In the genomic region with DNA sequence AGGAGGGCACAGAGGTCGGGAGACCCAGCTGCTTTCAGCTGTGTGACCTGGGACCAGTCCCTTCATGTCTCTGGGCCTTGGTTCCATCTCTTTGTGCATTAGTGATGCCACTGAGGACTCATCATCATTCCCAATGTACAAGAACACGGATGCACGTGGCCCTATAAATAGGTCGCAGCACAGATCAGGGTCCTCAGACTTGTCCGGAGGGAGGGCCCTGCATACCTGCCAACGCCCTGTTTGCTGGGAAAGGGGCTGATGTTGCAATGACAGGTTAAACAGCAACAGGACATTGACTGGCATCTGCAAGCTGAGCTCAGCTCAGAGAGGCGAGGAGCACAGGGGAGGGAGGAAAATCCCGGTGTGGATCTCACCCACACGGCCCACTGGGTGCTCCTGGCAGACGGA, we compare ENCODE assay signal across 1 cellular context.
TF ChIP-seq lines count a peak whose summit lies in the region.

No MANE protein-coding gene starts in this region.

TF ChIP-seq in HepG2, 621 proteins besides CTCF, POLR2A, EP300 and RAD21 (continued from another document and continues in another):
- TF ChIP-seq, protein P1, sequence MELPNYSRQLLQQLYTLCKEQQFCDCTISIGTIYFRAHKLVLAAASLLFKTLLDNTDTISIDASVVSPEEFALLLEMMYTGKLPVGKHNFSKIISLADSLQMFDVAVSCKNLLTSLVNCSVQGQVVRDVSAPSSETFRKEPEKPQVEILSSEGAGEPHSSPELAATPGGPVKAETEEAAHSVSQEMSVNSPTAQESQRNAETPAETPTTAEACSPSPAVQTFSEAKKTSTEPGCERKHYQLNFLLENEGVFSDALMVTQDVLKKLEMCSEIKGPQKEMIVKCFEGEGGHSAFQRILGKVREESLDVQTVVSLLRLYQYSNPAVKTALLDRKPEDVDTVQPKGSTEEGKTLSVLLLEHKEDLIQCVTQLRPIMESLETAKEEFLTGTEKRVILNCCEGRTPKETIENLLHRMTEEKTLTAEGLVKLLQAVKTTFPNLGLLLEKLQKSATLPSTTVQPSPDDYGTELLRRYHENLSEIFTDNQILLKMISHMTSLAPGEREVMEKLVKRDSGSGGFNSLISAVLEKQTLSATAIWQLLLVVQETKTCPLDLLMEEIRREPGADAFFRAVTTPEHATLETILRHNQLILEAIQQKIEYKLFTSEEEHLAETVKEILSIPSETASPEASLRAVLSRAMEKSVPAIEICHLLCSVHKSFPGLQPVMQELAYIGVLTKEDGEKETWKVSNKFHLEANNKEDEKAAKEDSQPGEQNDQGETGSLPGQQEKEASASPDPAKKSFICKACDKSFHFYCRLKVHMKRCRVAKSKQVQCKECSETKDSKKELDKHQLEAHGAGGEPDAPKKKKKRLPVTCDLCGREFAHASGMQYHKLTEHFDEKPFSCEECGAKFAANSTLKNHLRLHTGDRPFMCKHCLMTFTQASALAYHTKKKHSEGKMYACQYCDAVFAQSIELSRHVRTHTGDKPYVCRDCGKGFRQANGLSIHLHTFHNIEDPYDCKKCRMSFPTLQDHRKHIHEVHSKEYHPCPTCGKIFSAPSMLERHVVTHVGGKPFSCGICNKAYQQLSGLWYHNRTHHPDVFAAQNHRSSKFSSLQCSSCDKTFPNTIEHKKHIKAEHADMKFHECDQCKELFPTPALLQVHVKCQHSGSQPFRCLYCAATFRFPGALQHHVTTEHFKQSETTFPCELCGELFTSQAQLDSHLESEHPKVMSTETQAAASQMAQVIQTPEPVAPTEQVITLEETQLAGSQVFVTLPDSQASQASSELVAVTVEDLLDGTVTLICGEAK (IDR thresholded peaks at IDR 0.05), result no peak
- TF ChIP-seq, protein P1 (CRISPR knock-in tag; IDR thresholded peaks at IDR 0.05), result peak; percentile 62
- no peak for TF ChIP-seq ZNF562 (CRISPR knock-in tag; IDR thresholded peaks at IDR 0.05; ENCODE audit: borderline replicate concordance)
- TF ChIP-seq SATB2 (CRISPR knock-in tag; IDR thresholded peaks at IDR 0.05), result no peak
- TF ChIP-seq ZNF24 (IDR thresholded peaks at IDR 0.05), result peak; percentile 77; the same call in 1 of the 2 replicates
- TF ChIP-seq, protein P2, sequence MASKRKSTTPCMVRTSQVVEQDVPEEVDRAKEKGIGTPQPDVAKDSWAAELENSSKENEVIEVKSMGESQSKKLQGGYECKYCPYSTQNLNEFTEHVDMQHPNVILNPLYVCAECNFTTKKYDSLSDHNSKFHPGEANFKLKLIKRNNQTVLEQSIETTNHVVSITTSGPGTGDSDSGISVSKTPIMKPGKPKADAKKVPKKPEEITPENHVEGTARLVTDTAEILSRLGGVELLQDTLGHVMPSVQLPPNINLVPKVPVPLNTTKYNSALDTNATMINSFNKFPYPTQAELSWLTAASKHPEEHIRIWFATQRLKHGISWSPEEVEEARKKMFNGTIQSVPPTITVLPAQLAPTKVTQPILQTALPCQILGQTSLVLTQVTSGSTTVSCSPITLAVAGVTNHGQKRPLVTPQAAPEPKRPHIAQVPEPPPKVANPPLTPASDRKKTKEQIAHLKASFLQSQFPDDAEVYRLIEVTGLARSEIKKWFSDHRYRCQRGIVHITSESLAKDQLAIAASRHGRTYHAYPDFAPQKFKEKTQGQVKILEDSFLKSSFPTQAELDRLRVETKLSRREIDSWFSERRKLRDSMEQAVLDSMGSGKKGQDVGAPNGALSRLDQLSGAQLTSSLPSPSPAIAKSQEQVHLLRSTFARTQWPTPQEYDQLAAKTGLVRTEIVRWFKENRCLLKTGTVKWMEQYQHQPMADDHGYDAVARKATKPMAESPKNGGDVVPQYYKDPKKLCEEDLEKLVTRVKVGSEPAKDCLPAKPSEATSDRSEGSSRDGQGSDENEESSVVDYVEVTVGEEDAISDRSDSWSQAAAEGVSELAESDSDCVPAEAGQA (IDR thresholded peaks at IDR 0.05; ENCODE audit: low read depth), result no peak; the same call in 1 of the 2 replicates
- TF ChIP-seq, protein P2 (CRISPR knock-in tag; IDR thresholded peaks at IDR 0.05; ENCODE audit: borderline replicate concordance), result no peak
- TF ChIP-seq, protein P3, sequence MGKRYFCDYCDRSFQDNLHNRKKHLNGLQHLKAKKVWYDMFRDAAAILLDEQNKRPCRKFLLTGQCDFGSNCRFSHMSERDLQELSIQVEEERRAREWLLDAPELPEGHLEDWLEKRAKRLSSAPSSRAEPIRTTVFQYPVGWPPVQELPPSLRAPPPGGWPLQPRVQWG (CRISPR knock-in tag; IDR thresholded peaks at IDR 0.05; ENCODE audit: borderline replicate concordance, low read depth), result no peak
- TF ChIP-seq, protein P4, sequence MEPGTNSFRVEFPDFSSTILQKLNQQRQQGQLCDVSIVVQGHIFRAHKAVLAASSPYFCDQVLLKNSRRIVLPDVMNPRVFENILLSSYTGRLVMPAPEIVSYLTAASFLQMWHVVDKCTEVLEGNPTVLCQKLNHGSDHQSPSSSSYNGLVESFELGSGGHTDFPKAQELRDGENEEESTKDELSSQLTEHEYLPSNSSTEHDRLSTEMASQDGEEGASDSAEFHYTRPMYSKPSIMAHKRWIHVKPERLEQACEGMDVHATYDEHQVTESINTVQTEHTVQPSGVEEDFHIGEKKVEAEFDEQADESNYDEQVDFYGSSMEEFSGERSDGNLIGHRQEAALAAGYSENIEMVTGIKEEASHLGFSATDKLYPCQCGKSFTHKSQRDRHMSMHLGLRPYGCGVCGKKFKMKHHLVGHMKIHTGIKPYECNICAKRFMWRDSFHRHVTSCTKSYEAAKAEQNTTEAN (CRISPR knock-in tag; conservative IDR thresholded peaks at IDR 0.05), result peak; percentile 90
- TF ChIP-seq ZKSCAN5 (CRISPR knock-in tag; IDR thresholded peaks at IDR 0.05), result no peak
- TF ChIP-seq ZNF382 (CRISPR knock-in tag; IDR thresholded peaks at IDR 0.05; ENCODE audit: borderline replicate concordance), result no peak
- TF ChIP-seq, protein P5, sequence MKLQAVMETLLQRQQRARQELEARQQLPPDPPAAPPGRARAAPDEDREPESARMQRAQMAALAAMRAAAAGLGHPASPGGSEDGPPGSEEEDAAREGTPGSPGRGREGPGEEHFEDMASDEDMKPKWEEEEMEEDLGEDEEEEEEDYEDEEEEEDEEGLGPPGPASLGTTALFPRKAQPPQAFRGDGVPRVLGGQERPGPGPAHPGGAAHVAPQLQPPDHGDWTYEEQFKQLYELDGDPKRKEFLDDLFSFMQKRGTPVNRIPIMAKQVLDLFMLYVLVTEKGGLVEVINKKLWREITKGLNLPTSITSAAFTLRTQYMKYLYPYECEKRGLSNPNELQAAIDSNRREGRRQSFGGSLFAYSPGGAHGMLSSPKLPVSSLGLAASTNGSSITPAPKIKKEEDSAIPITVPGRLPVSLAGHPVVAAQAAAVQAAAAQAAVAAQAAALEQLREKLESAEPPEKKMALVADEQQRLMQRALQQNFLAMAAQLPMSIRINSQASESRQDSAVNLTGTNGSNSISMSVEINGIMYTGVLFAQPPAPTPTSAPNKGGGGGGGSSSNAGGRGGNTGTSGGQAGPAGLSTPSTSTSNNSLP (IDR thresholded peaks at IDR 0.05; ENCODE audit: low read depth, low read length), result peak; percentile 86
- peak; percentile 75; the same call in 1 of the 2 replicates for TF ChIP-seq WIZ (CRISPR knock-in tag; IDR thresholded peaks at IDR 0.05)
- TF ChIP-seq, protein P6, sequence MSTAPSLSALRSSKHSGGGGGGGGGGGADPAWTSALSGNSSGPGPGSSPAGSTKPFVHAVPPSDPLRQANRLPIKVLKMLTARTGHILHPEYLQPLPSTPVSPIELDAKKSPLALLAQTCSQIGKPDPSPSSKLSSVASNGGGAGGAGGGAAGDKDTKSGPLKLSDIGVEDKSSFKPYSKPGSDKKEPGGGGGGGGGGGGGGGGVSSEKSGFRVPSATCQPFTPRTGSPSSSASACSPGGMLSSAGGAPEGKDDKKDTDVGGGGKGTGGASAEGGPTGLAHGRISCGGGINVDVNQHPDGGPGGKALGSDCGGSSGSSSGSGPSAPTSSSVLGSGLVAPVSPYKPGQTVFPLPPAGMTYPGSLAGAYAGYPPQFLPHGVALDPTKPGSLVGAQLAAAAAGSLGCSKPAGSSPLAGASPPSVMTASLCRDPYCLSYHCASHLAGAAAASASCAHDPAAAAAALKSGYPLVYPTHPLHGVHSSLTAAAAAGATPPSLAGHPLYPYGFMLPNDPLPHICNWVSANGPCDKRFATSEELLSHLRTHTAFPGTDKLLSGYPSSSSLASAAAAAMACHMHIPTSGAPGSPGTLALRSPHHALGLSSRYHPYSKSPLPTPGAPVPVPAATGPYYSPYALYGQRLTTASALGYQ (CRISPR knock-in tag; IDR thresholded peaks at IDR 0.05), result peak; percentile 79; the same call in 1 of the 2 replicates
- 0 out of 2 replicates have a peak, but pooled peaks have one; percentile 51 for TF ChIP-seq LCORL (IDR thresholded peaks at IDR 0.05)
- peak; percentile 99 for TF ChIP-seq LCORL (CRISPR knock-in tag; IDR thresholded peaks at IDR 0.05)
- TF ChIP-seq, protein P7, sequence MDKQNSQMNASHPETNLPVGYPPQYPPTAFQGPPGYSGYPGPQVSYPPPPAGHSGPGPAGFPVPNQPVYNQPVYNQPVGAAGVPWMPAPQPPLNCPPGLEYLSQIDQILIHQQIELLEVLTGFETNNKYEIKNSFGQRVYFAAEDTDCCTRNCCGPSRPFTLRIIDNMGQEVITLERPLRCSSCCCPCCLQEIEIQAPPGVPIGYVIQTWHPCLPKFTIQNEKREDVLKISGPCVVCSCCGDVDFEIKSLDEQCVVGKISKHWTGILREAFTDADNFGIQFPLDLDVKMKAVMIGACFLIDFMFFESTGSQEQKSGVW (CRISPR knock-in tag; IDR thresholded peaks at IDR 0.05; ENCODE audit: borderline replicate concordance), result no peak
- TF ChIP-seq RXRA (CRISPR knock-in tag; IDR thresholded peaks at IDR 0.05), result peak; percentile 90; the same call in 1 of the 2 replicates
- TF ChIP-seq ZNF761 (CRISPR knock-in tag; conservative IDR thresholded peaks at IDR 0.05), result peak; percentile 65; the same call in 1 of the 2 replicates
- TF ChIP-seq, protein P8, sequence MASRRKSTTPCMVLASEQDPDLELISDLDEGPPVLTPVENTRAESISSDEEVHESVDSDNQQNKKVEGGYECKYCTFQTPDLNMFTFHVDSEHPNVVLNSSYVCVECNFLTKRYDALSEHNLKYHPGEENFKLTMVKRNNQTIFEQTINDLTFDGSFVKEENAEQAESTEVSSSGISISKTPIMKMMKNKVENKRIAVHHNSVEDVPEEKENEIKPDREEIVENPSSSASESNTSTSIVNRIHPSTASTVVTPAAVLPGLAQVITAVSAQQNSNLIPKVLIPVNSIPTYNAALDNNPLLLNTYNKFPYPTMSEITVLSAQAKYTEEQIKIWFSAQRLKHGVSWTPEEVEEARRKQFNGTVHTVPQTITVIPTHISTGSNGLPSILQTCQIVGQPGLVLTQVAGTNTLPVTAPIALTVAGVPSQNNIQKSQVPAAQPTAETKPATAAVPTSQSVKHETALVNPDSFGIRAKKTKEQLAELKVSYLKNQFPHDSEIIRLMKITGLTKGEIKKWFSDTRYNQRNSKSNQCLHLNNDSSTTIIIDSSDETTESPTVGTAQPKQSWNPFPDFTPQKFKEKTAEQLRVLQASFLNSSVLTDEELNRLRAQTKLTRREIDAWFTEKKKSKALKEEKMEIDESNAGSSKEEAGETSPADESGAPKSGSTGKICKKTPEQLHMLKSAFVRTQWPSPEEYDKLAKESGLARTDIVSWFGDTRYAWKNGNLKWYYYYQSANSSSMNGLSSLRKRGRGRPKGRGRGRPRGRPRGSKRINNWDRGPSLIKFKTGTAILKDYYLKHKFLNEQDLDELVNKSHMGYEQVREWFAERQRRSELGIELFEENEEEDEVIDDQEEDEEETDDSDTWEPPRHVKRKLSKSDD (CRISPR knock-in tag; IDR thresholded peaks at IDR 0.05; ENCODE audit: low read depth), result peak; percentile 77; the same call in 1 of the 2 replicates
- peak; percentile 88; the same call in 1 of the 2 replicates for TF ChIP-seq ZNF510 (CRISPR knock-in tag; IDR thresholded peaks at IDR 0.05; ENCODE audit: low read depth)
- TF ChIP-seq SRSF9 (IDR thresholded peaks at IDR 0.05; ENCODE audit: borderline replicate concordance, insufficient read depth, low read depth, low read length, poor library complexity, severe bottlenecking), result no peak
- TF ChIP-seq, protein P9, sequence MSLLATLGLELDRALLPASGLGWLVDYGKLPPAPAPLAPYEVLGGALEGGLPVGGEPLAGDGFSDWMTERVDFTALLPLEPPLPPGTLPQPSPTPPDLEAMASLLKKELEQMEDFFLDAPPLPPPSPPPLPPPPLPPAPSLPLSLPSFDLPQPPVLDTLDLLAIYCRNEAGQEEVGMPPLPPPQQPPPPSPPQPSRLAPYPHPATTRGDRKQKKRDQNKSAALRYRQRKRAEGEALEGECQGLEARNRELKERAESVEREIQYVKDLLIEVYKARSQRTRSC (CRISPR knock-in tag; IDR thresholded peaks at IDR 0.05; ENCODE audit: low read depth), result no peak
- peak; percentile 60 for TF ChIP-seq MAFF (IDR thresholded peaks at IDR 0.05; ENCODE audit: low read depth, low read length)
- TF ChIP-seq ZNF205 (CRISPR knock-in tag; IDR thresholded peaks at IDR 0.05), result peak; percentile 94
